2 cellular contexts compared by ENCODE assay signal in the genomic region with DNA sequence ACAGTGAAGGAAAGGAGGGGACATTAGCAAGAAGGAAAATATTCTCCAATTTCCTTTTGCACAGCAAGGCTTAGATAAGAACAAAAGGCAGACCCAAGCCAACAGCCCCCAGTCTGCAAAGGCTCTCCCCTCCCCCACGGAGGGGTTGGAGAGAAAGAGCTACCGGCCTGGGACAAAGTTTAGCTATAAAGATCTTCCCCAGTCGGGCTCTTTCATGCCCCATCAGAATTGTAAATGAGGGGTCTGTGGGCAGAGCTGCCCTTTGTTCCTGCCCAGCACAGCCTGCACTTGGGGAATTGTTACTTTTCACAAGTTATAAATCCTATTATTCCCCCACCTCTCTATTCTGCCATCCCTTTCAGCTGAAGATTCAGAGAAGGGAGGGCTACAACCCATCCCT.
A peak's percentile ranks its signal among the peaks of the same experiment; 100 is the strongest.
TF ChIP-seq lines count a peak whose summit lies in the region.

No MANE protein-coding gene starts in this region.

TF ChIP-seq in H1, 55 proteins besides CTCF, POLR2A, EP300 and RAD21:
- TF ChIP-seq NANOG (IDR thresholded peaks at IDR 0.05; ENCODE audit: insufficient read depth, low read depth, low read length, poor library complexity, severe bottlenecking) (peak; percentile 60), YY1 (IDR thresholded peaks at IDR 0.05; ENCODE audit: low read depth, low read length) (0 out of 2 replicates have a peak, but pooled peaks have one; percentile 8), ASH2L (IDR thresholded peaks at IDR 0.05; ENCODE audit: low read length) (peak; percentile 44), SIX5 (IDR thresholded peaks at IDR 0.05; ENCODE audit: low read depth, low read length) (no peak)
- TF ChIP-seq, protein P1, sequence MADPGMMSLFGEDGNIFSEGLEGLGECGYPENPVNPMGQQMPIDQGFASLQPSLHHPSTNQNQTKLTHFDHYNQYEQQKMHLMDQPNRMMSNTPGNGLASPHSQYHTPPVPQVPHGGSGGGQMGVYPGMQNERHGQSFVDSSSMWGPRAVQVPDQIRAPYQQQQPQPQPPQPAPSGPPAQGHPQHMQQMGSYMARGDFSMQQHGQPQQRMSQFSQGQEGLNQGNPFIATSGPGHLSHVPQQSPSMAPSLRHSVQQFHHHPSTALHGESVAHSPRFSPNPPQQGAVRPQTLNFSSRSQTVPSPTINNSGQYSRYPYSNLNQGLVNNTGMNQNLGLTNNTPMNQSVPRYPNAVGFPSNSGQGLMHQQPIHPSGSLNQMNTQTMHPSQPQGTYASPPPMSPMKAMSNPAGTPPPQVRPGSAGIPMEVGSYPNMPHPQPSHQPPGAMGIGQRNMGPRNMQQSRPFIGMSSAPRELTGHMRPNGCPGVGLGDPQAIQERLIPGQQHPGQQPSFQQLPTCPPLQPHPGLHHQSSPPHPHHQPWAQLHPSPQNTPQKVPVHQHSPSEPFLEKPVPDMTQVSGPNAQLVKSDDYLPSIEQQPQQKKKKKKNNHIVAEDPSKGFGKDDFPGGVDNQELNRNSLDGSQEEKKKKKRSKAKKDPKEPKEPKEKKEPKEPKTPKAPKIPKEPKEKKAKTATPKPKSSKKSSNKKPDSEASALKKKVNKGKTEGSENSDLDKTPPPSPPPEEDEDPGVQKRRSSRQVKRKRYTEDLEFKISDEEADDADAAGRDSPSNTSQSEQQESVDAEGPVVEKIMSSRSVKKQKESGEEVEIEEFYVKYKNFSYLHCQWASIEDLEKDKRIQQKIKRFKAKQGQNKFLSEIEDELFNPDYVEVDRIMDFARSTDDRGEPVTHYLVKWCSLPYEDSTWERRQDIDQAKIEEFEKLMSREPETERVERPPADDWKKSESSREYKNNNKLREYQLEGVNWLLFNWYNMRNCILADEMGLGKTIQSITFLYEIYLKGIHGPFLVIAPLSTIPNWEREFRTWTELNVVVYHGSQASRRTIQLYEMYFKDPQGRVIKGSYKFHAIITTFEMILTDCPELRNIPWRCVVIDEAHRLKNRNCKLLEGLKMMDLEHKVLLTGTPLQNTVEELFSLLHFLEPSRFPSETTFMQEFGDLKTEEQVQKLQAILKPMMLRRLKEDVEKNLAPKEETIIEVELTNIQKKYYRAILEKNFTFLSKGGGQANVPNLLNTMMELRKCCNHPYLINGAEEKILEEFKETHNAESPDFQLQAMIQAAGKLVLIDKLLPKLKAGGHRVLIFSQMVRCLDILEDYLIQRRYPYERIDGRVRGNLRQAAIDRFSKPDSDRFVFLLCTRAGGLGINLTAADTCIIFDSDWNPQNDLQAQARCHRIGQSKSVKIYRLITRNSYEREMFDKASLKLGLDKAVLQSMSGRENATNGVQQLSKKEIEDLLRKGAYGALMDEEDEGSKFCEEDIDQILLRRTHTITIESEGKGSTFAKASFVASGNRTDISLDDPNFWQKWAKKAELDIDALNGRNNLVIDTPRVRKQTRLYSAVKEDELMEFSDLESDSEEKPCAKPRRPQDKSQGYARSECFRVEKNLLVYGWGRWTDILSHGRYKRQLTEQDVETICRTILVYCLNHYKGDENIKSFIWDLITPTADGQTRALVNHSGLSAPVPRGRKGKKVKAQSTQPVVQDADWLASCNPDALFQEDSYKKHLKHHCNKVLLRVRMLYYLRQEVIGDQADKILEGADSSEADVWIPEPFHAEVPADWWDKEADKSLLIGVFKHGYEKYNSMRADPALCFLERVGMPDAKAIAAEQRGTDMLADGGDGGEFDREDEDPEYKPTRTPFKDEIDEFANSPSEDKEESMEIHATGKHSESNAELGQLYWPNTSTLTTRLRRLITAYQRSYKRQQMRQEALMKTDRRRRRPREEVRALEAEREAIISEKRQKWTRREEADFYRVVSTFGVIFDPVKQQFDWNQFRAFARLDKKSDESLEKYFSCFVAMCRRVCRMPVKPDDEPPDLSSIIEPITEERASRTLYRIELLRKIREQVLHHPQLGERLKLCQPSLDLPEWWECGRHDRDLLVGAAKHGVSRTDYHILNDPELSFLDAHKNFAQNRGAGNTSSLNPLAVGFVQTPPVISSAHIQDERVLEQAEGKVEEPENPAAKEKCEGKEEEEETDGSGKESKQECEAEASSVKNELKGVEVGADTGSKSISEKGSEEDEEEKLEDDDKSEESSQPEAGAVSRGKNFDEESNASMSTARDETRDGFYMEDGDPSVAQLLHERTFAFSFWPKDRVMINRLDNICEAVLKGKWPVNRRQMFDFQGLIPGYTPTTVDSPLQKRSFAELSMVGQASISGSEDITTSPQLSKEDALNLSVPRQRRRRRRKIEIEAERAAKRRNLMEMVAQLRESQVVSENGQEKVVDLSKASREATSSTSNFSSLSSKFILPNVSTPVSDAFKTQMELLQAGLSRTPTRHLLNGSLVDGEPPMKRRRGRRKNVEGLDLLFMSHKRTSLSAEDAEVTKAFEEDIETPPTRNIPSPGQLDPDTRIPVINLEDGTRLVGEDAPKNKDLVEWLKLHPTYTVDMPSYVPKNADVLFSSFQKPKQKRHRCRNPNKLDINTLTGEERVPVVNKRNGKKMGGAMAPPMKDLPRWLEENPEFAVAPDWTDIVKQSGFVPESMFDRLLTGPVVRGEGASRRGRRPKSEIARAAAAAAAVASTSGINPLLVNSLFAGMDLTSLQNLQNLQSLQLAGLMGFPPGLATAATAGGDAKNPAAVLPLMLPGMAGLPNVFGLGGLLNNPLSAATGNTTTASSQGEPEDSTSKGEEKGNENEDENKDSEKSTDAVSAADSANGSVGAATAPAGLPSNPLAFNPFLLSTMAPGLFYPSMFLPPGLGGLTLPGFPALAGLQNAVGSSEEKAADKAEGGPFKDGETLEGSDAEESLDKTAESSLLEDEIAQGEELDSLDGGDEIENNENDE (IDR thresholded peaks at IDR 0.05; ENCODE audit: insufficient replicate concordance, low read length): peak; percentile 43

TF ChIP-seq in HepG2, 621 proteins besides CTCF, POLR2A, EP300 and RAD21:
- TF ChIP-seq CEBPG (CRISPR knock-in tag; IDR thresholded peaks at IDR 0.05) (no peak), ZNF780A (CRISPR knock-in tag; IDR thresholded peaks at IDR 0.05) (no peak), ZNF775 (CRISPR knock-in tag; IDR thresholded peaks at IDR 0.05; ENCODE audit: borderline replicate concordance) (no peak), ZNF577 (CRISPR knock-in tag; IDR thresholded peaks at IDR 0.05; ENCODE audit: borderline replicate concordance, low read depth) (no peak), ASH2L (IDR thresholded peaks at IDR 0.05; ENCODE audit: insufficient read length, low read depth, low read length) (no peak), PCBP2 (optimal IDR thresholded peaks at IDR 0.05; ENCODE audit: low read depth, low read length, poor library complexity, severe bottlenecking) (no peak), MTA3 (CRISPR knock-in tag; IDR thresholded peaks at IDR 0.05) (no peak), PHB2 (IDR thresholded peaks at IDR 0.05; ENCODE audit: partially characterized antibody) (no peak), MAZ (IDR thresholded peaks at IDR 0.05; ENCODE audit: borderline replicate concordance, low read depth, low read length) (no peak), MAZ (CRISPR knock-in tag; IDR thresholded peaks at IDR 0.05; ENCODE audit: low read depth) (no peak), ZNF567 (CRISPR knock-in tag; IDR thresholded peaks at IDR 0.05; ENCODE audit: borderline replicate concordance) (no peak), ZNF75D (CRISPR knock-in tag; IDR thresholded peaks at IDR 0.05; ENCODE audit: borderline replicate concordance) (no peak), ZBTB20 (CRISPR knock-in tag; IDR thresholded peaks at IDR 0.05; ENCODE audit: borderline replicate concordance, low read depth) (no peak), ZNF180 (CRISPR knock-in tag; IDR thresholded peaks at IDR 0.05; ENCODE audit: borderline replicate concordance, low read depth) (no peak), TAF1 (CRISPR knock-in tag; IDR thresholded peaks at IDR 0.05) (no peak), GTF2F1 (IDR thresholded peaks at IDR 0.05; ENCODE audit: low read length) (no peak), ZNF274 (CRISPR knock-in tag; IDR thresholded peaks at IDR 0.05) (no peak)
- TF ChIP-seq, protein P2, sequence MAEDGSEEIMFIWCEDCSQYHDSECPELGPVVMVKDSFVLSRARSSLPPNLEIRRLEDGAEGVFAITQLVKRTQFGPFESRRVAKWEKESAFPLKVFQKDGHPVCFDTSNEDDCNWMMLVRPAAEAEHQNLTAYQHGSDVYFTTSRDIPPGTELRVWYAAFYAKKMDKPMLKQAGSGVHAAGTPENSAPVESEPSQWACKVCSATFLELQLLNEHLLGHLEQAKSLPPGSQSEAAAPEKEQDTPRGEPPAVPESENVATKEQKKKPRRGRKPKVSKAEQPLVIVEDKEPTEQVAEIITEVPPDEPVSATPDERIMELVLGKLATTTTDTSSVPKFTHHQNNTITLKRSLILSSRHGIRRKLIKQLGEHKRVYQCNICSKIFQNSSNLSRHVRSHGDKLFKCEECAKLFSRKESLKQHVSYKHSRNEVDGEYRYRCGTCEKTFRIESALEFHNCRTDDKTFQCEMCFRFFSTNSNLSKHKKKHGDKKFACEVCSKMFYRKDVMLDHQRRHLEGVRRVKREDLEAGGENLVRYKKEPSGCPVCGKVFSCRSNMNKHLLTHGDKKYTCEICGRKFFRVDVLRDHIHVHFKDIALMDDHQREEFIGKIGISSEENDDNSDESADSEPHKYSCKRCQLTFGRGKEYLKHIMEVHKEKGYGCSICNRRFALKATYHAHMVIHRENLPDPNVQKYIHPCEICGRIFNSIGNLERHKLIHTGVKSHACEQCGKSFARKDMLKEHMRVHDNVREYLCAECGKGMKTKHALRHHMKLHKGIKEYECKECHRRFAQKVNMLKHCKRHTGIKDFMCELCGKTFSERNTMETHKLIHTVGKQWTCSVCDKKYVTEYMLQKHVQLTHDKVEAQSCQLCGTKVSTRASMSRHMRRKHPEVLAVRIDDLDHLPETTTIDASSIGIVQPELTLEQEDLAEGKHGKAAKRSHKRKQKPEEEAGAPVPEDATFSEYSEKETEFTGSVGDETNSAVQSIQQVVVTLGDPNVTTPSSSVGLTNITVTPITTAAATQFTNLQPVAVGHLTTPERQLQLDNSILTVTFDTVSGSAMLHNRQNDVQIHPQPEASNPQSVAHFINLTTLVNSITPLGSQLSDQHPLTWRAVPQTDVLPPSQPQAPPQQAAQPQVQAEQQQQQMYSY (CRISPR knock-in tag; IDR thresholded peaks at IDR 0.05): no peak
- TF ChIP-seq, protein P3, sequence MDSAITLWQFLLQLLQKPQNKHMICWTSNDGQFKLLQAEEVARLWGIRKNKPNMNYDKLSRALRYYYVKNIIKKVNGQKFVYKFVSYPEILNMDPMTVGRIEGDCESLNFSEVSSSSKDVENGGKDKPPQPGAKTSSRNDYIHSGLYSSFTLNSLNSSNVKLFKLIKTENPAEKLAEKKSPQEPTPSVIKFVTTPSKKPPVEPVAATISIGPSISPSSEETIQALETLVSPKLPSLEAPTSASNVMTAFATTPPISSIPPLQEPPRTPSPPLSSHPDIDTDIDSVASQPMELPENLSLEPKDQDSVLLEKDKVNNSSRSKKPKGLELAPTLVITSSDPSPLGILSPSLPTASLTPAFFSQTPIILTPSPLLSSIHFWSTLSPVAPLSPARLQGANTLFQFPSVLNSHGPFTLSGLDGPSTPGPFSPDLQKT (CRISPR knock-in tag; IDR thresholded peaks at IDR 0.05; ENCODE audit: borderline replicate concordance): no peak
- TF ChIP-seq, protein P4, sequence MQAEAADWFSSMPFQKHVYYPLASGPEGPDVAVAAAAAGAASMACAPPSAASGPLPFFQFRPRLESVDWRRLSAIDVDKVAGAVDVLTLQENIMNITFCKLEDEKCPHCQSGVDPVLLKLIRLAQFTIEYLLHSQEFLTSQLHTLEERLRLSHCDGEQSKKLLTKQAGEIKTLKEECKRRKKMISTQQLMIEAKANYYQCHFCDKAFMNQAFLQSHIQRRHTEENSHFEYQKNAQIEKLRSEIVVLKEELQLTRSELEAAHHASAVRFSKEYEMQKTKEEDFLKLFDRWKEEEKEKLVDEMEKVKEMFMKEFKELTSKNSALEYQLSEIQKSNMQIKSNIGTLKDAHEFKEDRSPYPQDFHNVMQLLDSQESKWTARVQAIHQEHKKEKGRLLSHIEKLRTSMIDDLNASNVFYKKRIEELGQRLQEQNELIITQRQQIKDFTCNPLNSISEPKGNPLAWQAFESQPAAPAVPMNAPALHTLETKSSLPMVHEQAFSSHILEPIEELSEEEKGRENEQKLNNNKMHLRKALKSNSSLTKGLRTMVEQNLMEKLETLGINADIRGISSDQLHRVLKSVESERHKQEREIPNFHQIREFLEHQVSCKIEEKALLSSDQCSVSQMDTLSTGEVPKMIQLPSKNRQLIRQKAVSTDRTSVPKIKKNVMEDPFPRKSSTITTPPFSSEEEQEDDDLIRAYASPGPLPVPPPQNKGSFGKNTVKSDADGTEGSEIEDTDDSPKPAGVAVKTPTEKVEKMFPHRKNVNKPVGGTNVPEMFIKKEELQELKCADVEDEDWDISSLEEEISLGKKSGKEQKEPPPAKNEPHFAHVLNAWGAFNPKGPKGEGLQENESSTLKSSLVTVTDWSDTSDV (CRISPR knock-in tag; IDR thresholded peaks at IDR 0.05): no peak
TF ChIP-seq in HepG2: peak in this region for 0.
